9 cellular contexts compared by ENCODE assay signal in the genomic region with DNA sequence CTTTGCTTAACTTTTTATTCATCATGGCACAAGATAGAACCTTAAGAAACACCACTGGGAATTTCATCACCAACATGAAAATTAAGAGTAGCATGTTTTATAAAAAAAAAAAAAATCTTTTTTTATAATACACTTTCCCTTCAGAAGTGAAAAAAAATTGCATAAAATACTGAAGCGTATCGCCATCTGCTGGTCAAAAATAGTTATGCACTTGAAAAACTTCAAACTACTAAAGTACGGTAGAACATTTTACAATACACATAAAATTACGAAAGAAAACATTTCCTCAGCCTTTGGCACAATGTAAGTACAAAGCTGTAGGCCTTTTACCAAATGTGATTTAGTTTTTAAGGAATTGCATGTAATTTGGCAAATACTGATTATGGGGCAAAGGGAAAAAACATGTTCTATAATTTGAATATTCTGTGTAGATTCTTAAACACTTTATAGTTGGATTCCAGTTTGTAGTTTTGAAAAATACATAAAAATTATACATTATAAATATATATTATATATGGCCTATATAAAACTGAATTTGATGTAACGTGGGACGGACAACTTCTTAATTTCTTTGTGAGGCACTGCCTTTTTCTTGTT. TPM values are rescaled to one million over a fixed set of nuclear protein-coding genes. Genes with fewer than 3 reads are reported as not detected.
DNase-seq lines count a peak whose midpoint lies in the region; ATAC-seq, FAIRE-seq and TF ChIP-seq lines count a peak whose summit lies in the region.
"Had no signal": no experiment of that assay in that cellular context is flagged by ENCODE, and none has a peak within 500 bp of the region (broad histone marks: within the 10 kb centered on the region; RNA-seq: fewer than 3 reads in every experiment).

No MANE protein-coding gene starts in this region.

- H3K27ac ChIP-seq in thoracic aorta = no peak overlapping the region
- H3K27ac ChIP-seq: epithelial cell of prostate had no signal

- no peak overlapping the region for H3K4me3 ChIP-seq in thoracic aorta

- peak; percentile 96 for FAIRE-seq in frontal cortex (lab: Jason Lieb, UNC)

- no peaks in the 10 kb centered on the region for H3K36me3 ChIP-seq in thoracic aorta

- TF ChIP-seq CTCF in AG09319 (IDR thresholded peaks at IDR 0.05; ENCODE audit: low read depth, low read length) (peak; percentile 56), GM12873 (IDR thresholded peaks at IDR 0.05; ENCODE audit: insufficient read depth, low read depth, low read length, missing control alignments) (peak; percentile 52), thoracic aorta (IDR thresholded peaks at IDR 0.05) (peak; percentile 52)

- no peaks in the 10 kb centered on the region for H3K27me3 ChIP-seq in thoracic aorta (replicated peaks; ENCODE audit: insufficient read depth)

- no peaks in the 10 kb centered on the region for H3K4me1 ChIP-seq in thoracic aorta (ENCODE audit: control insufficient read depth in 1 of 2, low read depth in 2 of 2)

- H3K9me3 ChIP-seq in thoracic aorta = no peaks in the 10 kb centered on the region

- no peak for ATAC-seq in thoracic aorta (ENCODE audit: insufficient number of reproducible peaks, low FRiP score, low read depth)
- no peak for ATAC-seq in HG03460 (IDR thresholded peaks at IDR 0.05; ENCODE audit: unreplicated experiment)

- DNase-seq in AG09319 (ENCODE audit: extremely low read depth, low read depth) = peak; percentile 18
- peak; percentile 53 for DNase-seq in RPMI8226
- DNase-seq in frontal cortex (ENCODE audit: low spot score in 2 of 2) = peak in 1 of 2 donors; percentile 41
- no peak for DNase-seq in thoracic aorta (ENCODE audit: low spot score)
- DNase-seq in C1 segment of cervical spinal cord (lab: John Stamatoyannopoulos, UW) = no peak
- DNase-seq in T1000 (lab: John Stamatoyannopoulos, UW) = no peak

RNA-seq across cellular contexts. Expression of a gene that starts 26.5 kb away (rescaled TPM):
- total RNA-seq in frontal cortex = 15.1 TPM
- 1 to 10 TPM; 4.7 to 4.9 TPM for total RNA-seq in thoracic aorta

Comparison
In these comparisons a context has a peak if more than half of its experiments do, and no peak if none do; other contexts are left out.
1. DNase-seq: peak in AG09319 (single experiment) and RPMI8226 (single experiment); none in thoracic aorta (single experiment), C1 segment of cervical spinal cord (0 of 14) and T1000 (single experiment).
2. Peak in every context shown above with its lines, with median percentiles within 50 percentile points of each other: CTCF ChIP-seq.